8 cellular contexts compared by ENCODE assay signal in the genomic region with DNA sequence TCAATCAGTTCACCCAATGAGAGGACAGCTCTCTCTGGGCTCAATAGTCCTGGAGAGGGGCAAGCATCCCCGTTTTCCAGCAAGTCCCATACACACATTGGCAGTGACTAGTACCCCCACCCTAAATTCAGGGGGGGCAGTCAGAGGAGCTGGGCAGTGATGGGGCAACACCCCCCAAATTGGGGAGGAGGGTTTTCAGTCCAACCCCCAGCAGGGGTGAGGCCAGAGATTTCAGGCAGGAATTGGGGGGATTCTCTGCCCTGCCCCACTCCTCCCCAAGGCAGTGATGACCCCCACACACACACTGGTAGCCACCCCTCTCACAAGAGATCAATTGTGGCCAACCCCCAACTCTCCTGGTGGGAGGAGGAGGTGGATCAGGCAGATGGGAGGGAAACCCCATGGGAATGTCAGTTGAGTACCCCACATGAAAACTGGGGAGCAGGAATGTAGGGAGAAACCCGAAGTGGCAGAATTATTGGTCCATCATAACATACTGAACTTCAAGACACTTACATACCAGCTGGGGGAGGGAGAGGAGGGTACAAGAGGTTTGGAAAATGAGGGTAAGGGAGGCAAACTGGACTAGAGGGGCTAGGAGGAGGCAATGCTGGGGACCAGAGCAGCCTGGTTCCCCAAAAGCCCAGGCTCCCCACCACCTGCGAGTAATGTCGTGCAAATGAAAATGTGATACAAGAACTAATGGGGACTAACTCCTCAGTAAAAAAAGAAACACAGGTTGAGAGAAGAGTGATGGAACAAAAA. TPM values are rescaled to one million over a fixed set of nuclear protein-coding genes. Genes with fewer than 3 reads are reported as not detected.
DNase-seq lines count a peak whose midpoint lies in the region; ATAC-seq, FAIRE-seq and TF ChIP-seq lines count a peak whose summit lies in the region.

No MANE protein-coding gene starts in this region.

- no peak overlapping the region for H3K9ac ChIP-seq in stomach smooth muscle (ENCODE audit: low read length in 2 of 2)

- H3K27me3 Mint-ChIP-seq in T-helper 1 cell treated with Interleukin-12 subunit alpha and Interleukin-12 subunit beta and Interleukin-4 antibody, amounts not matched to agents 30 μg/mL and 1 μg/mL, for 36 hours (ENCODE audit: low read depth) = no peaks in the 10 kb centered on the region
- no peaks in the 10 kb centered on the region for H3K27me3 Mint-ChIP-seq in activated CD8-positive, alpha-beta T cell treated with anti-CD3 and anti-CD28 coated beads, Interleukin-2, amount 10 ng/mL, durations not matched to agents 7 days and 5 days (ENCODE audit: low read depth)

- H3K36me3 Mint-ChIP-seq in T-helper 1 cell treated with Interleukin-12 subunit alpha and Interleukin-12 subunit beta and Interleukin-4 antibody, amounts not matched to agents 30 μg/mL and 1 μg/mL, for 36 hours (ENCODE audit: low read depth) = peaks cover 27% of the 10 kb centered on the region
- H3K36me3 Mint-ChIP-seq in activated CD8-positive, alpha-beta T cell treated with anti-CD3 and anti-CD28 coated beads, Interleukin-2, amount 10 ng/mL, durations not matched to agents 7 days and 5 days (ENCODE audit: low read depth) = peaks cover 34% of the 10 kb centered on the region

- no peaks in the 10 kb centered on the region for H3K9me3 ChIP-seq in right atrium auricular region
- no peaks in the 10 kb centered on the region for H3K9me3 ChIP-seq in stomach smooth muscle (ENCODE audit: control insufficient read depth in 2 of 2, low read length in 2 of 2)

- H3K36me3 ChIP-seq in right atrium auricular region = peaks cover 22% of the 10 kb centered on the region
- peaks cover 13 to 20% of the 10 kb centered on the region in 2 donors for H3K36me3 ChIP-seq in stomach smooth muscle (ENCODE audit: control insufficient read depth in 2 of 2, insufficient read depth in 2 of 2, low read length in 2 of 2)

- H3K4me3 ChIP-seq in right atrium auricular region = no peak overlapping the region
- no peak overlapping the region for H3K4me3 ChIP-seq in stomach smooth muscle (ENCODE audit: low read length in 2 of 2)

- POLR2A ChIA-PET in activated CD8-positive, alpha-beta T cell treated with anti-CD3 and anti-CD28 coated beads, Interleukin-2, amount 10 ng/mL, durations not matched to agents 7 days and 5 days (lab: Charles Lee) = interaction anchor here (0.6 to 8.3 kb wide), 4 partner anchors 9 to 741 kb away, joined by 3 to 343 read pairs (median 4); no protein-coding TSS in a partner anchor

- no peaks in the 10 kb centered on the region for H3K27me3 ChIP-seq in right atrium auricular region
- no peaks in the 10 kb centered on the region for H3K27me3 ChIP-seq in stomach smooth muscle (ENCODE audit: control insufficient read depth in 1 of 2, insufficient read depth in 2 of 2, low read length in 2 of 2)

- CTCF ChIA-PET in activated CD8-positive, alpha-beta T cell treated with anti-CD3 and anti-CD28 coated beads, Interleukin-2, amount 10 ng/mL, durations not matched to agents 7 days and 5 days (lab: Charles Lee) = interaction anchor here (0.8 to 14.0 kb wide), 8 partner anchors 8 to 99 kb away, joined by 3 to 165 read pairs (median 7); a partner anchor contains a TSS

- no peak for ATAC-seq in activated CD8-positive, alpha-beta T cell treated with anti-CD3 and anti-CD28 coated beads, Interleukin-2, amount 10 ng/mL, durations not matched to agents 7 days and 5 days

- DNase-seq in T-helper 1 cell (no peak), right atrium auricular region (ENCODE audit: low spot score) (no peak), NCI-H774 (lab: John Stamatoyannopoulos, UW) (no peak), GM19239 (ENCODE audit: insufficient read length, low spot score) (no peak), germinal center (ENCODE audit: low spot score) (no peak)
- no peak for DNase-seq in activated CD8-positive, alpha-beta T cell treated with anti-CD3 and anti-CD28 coated beads, Interleukin-2, amount 10 ng/mL, durations not matched to agents 7 days and 5 days

- no peaks in the 10 kb centered on the region for H3K9me3 Mint-ChIP-seq in T-helper 1 cell treated with Interleukin-12 subunit alpha and Interleukin-12 subunit beta and Interleukin-4 antibody, amounts not matched to agents 30 μg/mL and 1 μg/mL, for 36 hours
- no peaks in the 10 kb centered on the region for H3K9me3 Mint-ChIP-seq in activated CD8-positive, alpha-beta T cell treated with anti-CD3 and anti-CD28 coated beads, Interleukin-2, amount 10 ng/mL, durations not matched to agents 7 days and 5 days (ENCODE audit: insufficient read depth)

- H3K4me1 Mint-ChIP-seq in T-helper 1 cell treated with Interleukin-12 subunit alpha and Interleukin-12 subunit beta and Interleukin-4 antibody, amounts not matched to agents 30 μg/mL and 1 μg/mL, for 36 hours (ENCODE audit: low read depth) = peaks cover 53% of the 10 kb centered on the region
- H3K4me1 Mint-ChIP-seq in activated CD8-positive, alpha-beta T cell treated with anti-CD3 and anti-CD28 coated beads, Interleukin-2, amount 10 ng/mL, durations not matched to agents 7 days and 5 days (ENCODE audit: low read depth) = peaks cover 52% of the 10 kb centered on the region

- no peak for TF ChIP-seq CTCF in right atrium auricular region (IDR thresholded peaks at IDR 0.05)

- H3K27ac Mint-ChIP-seq in T-helper 1 cell treated with Interleukin-12 subunit alpha and Interleukin-12 subunit beta and Interleukin-4 antibody, amounts not matched to agents 30 μg/mL and 1 μg/mL, for 36 hours = peak overlapping the region; percentile 76
- peak overlapping the region; percentile 72 for H3K27ac Mint-ChIP-seq in activated CD8-positive, alpha-beta T cell treated with anti-CD3 and anti-CD28 coated beads, Interleukin-2, amount 10 ng/mL, durations not matched to agents 7 days and 5 days

- peaks cover 0 to 54% of the 10 kb centered on the region in 2 donors for H3K4me1 ChIP-seq in right atrium auricular region
- H3K4me1 ChIP-seq in stomach smooth muscle (ENCODE audit: control insufficient read depth, insufficient read depth, low read length) = peaks cover 55% of the 10 kb centered on the region

- peak overlapping the region; percentile 78 for H3K4me3 Mint-ChIP-seq in T-helper 1 cell treated with Interleukin-12 subunit alpha and Interleukin-12 subunit beta and Interleukin-4 antibody, amounts not matched to agents 30 μg/mL and 1 μg/mL, for 36 hours
- H3K4me3 Mint-ChIP-seq in activated CD8-positive, alpha-beta T cell treated with anti-CD3 and anti-CD28 coated beads, Interleukin-2, amount 10 ng/mL, durations not matched to agents 7 days and 5 days = peak overlapping the region; percentile 27

- no peak for FAIRE-seq in GM19239 (lab: Jason Lieb, UNC)

- H3K27ac ChIP-seq in right atrium auricular region (peak overlapping the region; percentile 99), stomach smooth muscle (ENCODE audit: low read length) (peak overlapping the region; percentile 49)

RNA-seq across cellular contexts. Expression of a gene that starts 3.1 kb away (rescaled TPM):
- total RNA-seq in activated CD8-positive, alpha-beta T cell treated with anti-CD3 and anti-CD28 coated beads, Interleukin-2, amount 10 ng/mL, durations not matched to agents 7 days and 5 days = 10 to 100 TPM; 56.3 to 56.7 TPM
- total RNA-seq in right atrium auricular region = 10 to 100 TPM; 27.4 to 39.7 TPM

RNA-seq across cellular contexts. Expression of a gene that starts 7.4 kb away (rescaled TPM):
- total RNA-seq in activated CD8-positive, alpha-beta T cell treated with anti-CD3 and anti-CD28 coated beads, Interleukin-2, amount 10 ng/mL, durations not matched to agents 7 days and 5 days = 10 to 100 TPM; 35.0 to 38.1 TPM
- total RNA-seq in right atrium auricular region = 10 to 100 TPM; 59.4 to 75.0 TPM

RNA-seq across cellular contexts. Expression of a gene that starts 16.5 kb away (rescaled TPM):
- 10 to 100 TPM; 39.6 to 44.1 TPM for total RNA-seq in activated CD8-positive, alpha-beta T cell treated with anti-CD3 and anti-CD28 coated beads, Interleukin-2, amount 10 ng/mL, durations not matched to agents 7 days and 5 days
- 10 to 100 TPM in 1 of 2 donors, 1 to 10 TPM in 1; 7.3 to 11.0 TPM for total RNA-seq in right atrium auricular region

RNA-seq across cellular contexts. Expression of a gene that starts 30.3 kb away (rescaled TPM):
- total RNA-seq in activated CD8-positive, alpha-beta T cell treated with anti-CD3 and anti-CD28 coated beads, Interleukin-2, amount 10 ng/mL, durations not matched to agents 7 days and 5 days = 10 to 100 TPM; 12.7 TPM
- total RNA-seq in right atrium auricular region = 10 to 100 TPM; 10.2 to 10.8 TPM

RNA-seq across cellular contexts. Expression of a gene that starts 35.7 kb away (rescaled TPM):
- total RNA-seq in activated CD8-positive, alpha-beta T cell treated with anti-CD3 and anti-CD28 coated beads, Interleukin-2, amount 10 ng/mL, durations not matched to agents 7 days and 5 days = under 1 TPM in 1 of 2 experiments, not detected in 1; 0.29 TPM
- total RNA-seq in right atrium auricular region = not detected
